Comparison of ENCODE assay signal across 17 cellular contexts in genomic region chr14:89755816-89756215, GRCh38.
DNase-seq lines count a peak whose midpoint lies in the region; ATAC-seq, FAIRE-seq and TF ChIP-seq lines count a peak whose summit lies in the region.
"Had no signal": no experiment of that assay in that cellular context is flagged by ENCODE, and none has a peak within 500 bp of the region (broad histone marks: within the 10 kb centered on the region; RNA-seq: fewer than 3 reads in every experiment).

No MANE protein-coding gene starts in this region.

- DNase-seq in Right ventricle myocardium inferior (ENCODE audit: missing footprints) (peak; percentile 79), cardiac septum (ENCODE audit: low spot score) (no peak), heart right ventricle (peak; percentile 29 to 53), kidney (peak; percentile 87), aorta (no peak), nucleus accumbens (lab: John Stamatoyannopoulos, UW) (no peak)
- DNase-seq: Caco-2; CD8-positive, alpha-beta memory T cell; DND-41; GDM1; HCEC 1CT had no signal

- H3K27me3 ChIP-seq in heart right ventricle (no peaks in the 10 kb centered on the region), aorta (ENCODE audit: control insufficient read depth in 1 of 2, insufficient read depth in 2 of 2, low read length in 1 of 2) (no peaks in the 10 kb centered on the region)
- H3K27me3 ChIP-seq: BLaER1 had no signal

- FAIRE-seq in kidney (lab: Jason Lieb, UNC), result no peak
- FAIRE-seq: GM12892 had no signal

- no peaks in the 10 kb centered on the region for H3K36me3 ChIP-seq in heart right ventricle
- no peaks in the 10 kb centered on the region for H3K36me3 ChIP-seq in kidney (ENCODE audit: control insufficient read depth in 1 of 2, insufficient read depth in 2 of 2, low read length in 2 of 2)
- no peaks in the 10 kb centered on the region for H3K36me3 ChIP-seq in aorta (ENCODE audit: control insufficient read depth in 1 of 2, insufficient read depth in 2 of 2, low read length in 1 of 2)
- H3K36me3 ChIP-seq: BLaER1 had no signal

- no peak overlapping the region for H3K9ac ChIP-seq in kidney (ENCODE audit: low read length in 2 of 2)
- H3K9ac ChIP-seq: BLaER1 had no signal

- H3K4me1 ChIP-seq in heart right ventricle, result no peaks in the 10 kb centered on the region
- H3K4me1 ChIP-seq in kidney (ENCODE audit: control insufficient read depth in 1 of 2, insufficient read depth in 1 of 2, low read depth in 1 of 2, low read length in 2 of 2), result no peaks in the 10 kb centered on the region
- peaks cover 0 to 2% of the 10 kb centered on the region in 2 donors for H3K4me1 ChIP-seq in aorta (ENCODE audit: control insufficient read depth in 1 of 2, insufficient read depth in 2 of 2, low read length in 2 of 2)
- H3K4me1 ChIP-seq: BLaER1, Caco-2 had no signal

- ATAC-seq in Right ventricle myocardium inferior, result peak; percentile 95
- ATAC-seq in heart right ventricle, result peak in 7 of 8 donors; percentile 38 to 95 (median 70)
- ATAC-seq in aorta (ENCODE audit: low FRiP score), result peak; percentile 56
- ATAC-seq in GM21423 (IDR thresholded peaks at IDR 0.05; ENCODE audit: unreplicated experiment), result no peak
- no peak for ATAC-seq in esophagus mucosa

- intact Hi-C loops in Right ventricle myocardium inferior (cut with DNase I) (no loop called here), cardiac septum (cut with DNase I) (no loop called here), heart right ventricle (cut with DNase I) (no loop called here), kidney (cut with DNase I) (no loop called here), aorta (cut with DNase I) (no loop called here)

- H3K4me3 ChIP-seq in heart right ventricle (no peak overlapping the region), kidney (ENCODE audit: low read length in 2 of 2) (no peak overlapping the region), aorta (ENCODE audit: low read length in 2 of 2) (no peak overlapping the region)
- H3K4me3 ChIP-seq: BLaER1 had no signal

- no peak for TF ChIP-seq CTCF in heart right ventricle (IDR thresholded peaks at IDR 0.05)
- no peak for TF ChIP-seq CTCF in kidney (IDR thresholded peaks at IDR 0.05; ENCODE audit: borderline replicate concordance, extremely low read depth, insufficient read depth)

- H3K9me3 ChIP-seq in heart right ventricle (no peaks in the 10 kb centered on the region), kidney (ENCODE audit: control insufficient read depth in 1 of 2, low read length in 2 of 2) (no peaks in the 10 kb centered on the region), aorta (ENCODE audit: control insufficient read depth, low read length) (no peaks in the 10 kb centered on the region)

- H3K27ac ChIP-seq in heart right ventricle (peak overlapping the region in 1 of 10 donors; percentile 32), kidney (ENCODE audit: low read depth in 2 of 2, low read length in 2 of 2) (no peak overlapping the region), aorta (ENCODE audit: low read depth in 1 of 2, low read length in 2 of 2) (no peak overlapping the region)
- H3K27ac ChIP-seq: 22Rv1, BLaER1, HL-60 had no signal

- 73 to 75% methylated on average over 4 of the region's 4 CpGs for WGBS in heart right ventricle, 2 donors
- 60 to 61% methylated on average over 4 of the region's 4 CpGs for WGBS in aorta, 2 donors

Comparison
In these comparisons a context has a peak if more than half of its experiments do, and no peak if none do; other contexts are left out.
1. DNase-seq: peak in Right ventricle myocardium inferior (single experiment), heart right ventricle (2 of 2) and kidney (single experiment); none in cardiac septum (single experiment), aorta (0 of 2) and nucleus accumbens (0 of 56).
2. ATAC-seq: peak in Right ventricle myocardium inferior (single experiment), heart right ventricle (7 of 8) and aorta (single experiment); none in GM21423 (single experiment) and esophagus mucosa (single experiment).